Comparison of ENCODE assay signal across 11 cellular contexts in genomic region chr11:2691991-2692841, GRCh38. TPM values are rescaled to one million over a fixed set of nuclear protein-coding genes. Genes with fewer than 3 reads are reported as not detected.
DNase-seq lines count a peak whose midpoint lies in the region; ATAC-seq and TF ChIP-seq lines count a peak whose summit lies in the region.
"Had no signal": no experiment of that assay in that cellular context is flagged by ENCODE, and none has a peak within 500 bp of the region (broad histone marks: within the 10 kb centered on the region; RNA-seq: fewer than 3 reads in every experiment).

No MANE protein-coding gene starts in this region.

- no peak overlapping the region for H3K4me3 Mint-ChIP-seq in activated T-cell treated with anti-CD3 and anti-CD28 coated beads, Interleukin-2, amount 50 U/mL, for 4 hours

- H3K4me3 ChIP-seq in thyroid gland (replicated peaks in 1 of 3): no peak overlapping the region
- H3K4me3 ChIP-seq: gastroesophageal sphincter had no signal

- no peak for ATAC-seq in activated T-cell treated with anti-CD3 and anti-CD28 coated beads, Interleukin-2, amount 50 U/mL, for 4 hours
- ATAC-seq in HG03432 (IDR thresholded peaks at IDR 0.05; ENCODE audit: unreplicated experiment): no peak
- ATAC-seq: gastroesophageal sphincter, Panc1 had no signal

- H3K4me1 Mint-ChIP-seq in activated T-cell treated with anti-CD3 and anti-CD28 coated beads, Interleukin-2, amount 50 U/mL, for 4 hours (ENCODE audit: low read depth): no peaks in the 10 kb centered on the region

- H3K27me3 ChIP-seq in thyroid gland: no peaks in the 10 kb centered on the region
- H3K27me3 ChIP-seq: gastroesophageal sphincter had no signal

- TF ChIP-seq POLR2A in thyroid gland (IDR thresholded peaks at IDR 0.05): no peak

- TF ChIP-seq CTCF in thyroid gland (IDR thresholded peaks at IDR 0.05): peak in 3 of 6 experiments; percentile 38 to 40 (median 39)

- 75 to 87% methylated on average over 3 of the region's 3 CpGs for WGBS in thyroid gland, 2 donors

- H3K27me3 Mint-ChIP-seq in activated T-cell treated with anti-CD3 and anti-CD28 coated beads, Interleukin-2, amount 50 U/mL, for 4 hours (ENCODE audit: low read depth): no peaks in the 10 kb centered on the region

- H3K27ac ChIP-seq in thyroid gland: peak overlapping the region in 1 of 3 donors; percentile 20
- H3K27ac ChIP-seq: C4-2B, gastroesophageal sphincter had no signal

- DNase-seq in activated T-cell treated with anti-CD3 and anti-CD28 coated beads, Interleukin-2, amount 50 U/mL, for 1 hour: peak; percentile 8
- DNase-seq in activated T-cell treated with anti-CD3 and anti-CD28 coated beads, Interleukin-2, amount 50 U/mL, for 4 hours: no peak
- DNase-seq in NCI-H526 treated with DMSO at 0.1 percent for 48 hours (lab: John Stamatoyannopoulos, UW) (peak; percentile 62), glomerular visceral epithelial cell (ENCODE audit: extremely low spot score) (peak; percentile 28), thyroid gland (peak; percentile 31 to 41), DMS79 treated with DMSO at 0.1 percent for 48 hours (lab: John Stamatoyannopoulos, UW) (no peak), putamen (ENCODE audit: low spot score) (no peak)

- no peaks in the 10 kb centered on the region for H3K36me3 ChIP-seq in thyroid gland
- H3K36me3 ChIP-seq: gastroesophageal sphincter had no signal

- H3K9me3 Mint-ChIP-seq in activated T-cell treated with anti-CD3 and anti-CD28 coated beads, Interleukin-2, amount 50 U/mL, for 4 hours: no peaks in the 10 kb centered on the region

- peaks cover 8 to 27% of the 10 kb centered on the region in 2 donors for H3K4me1 ChIP-seq in thyroid gland

- H3K9me3 ChIP-seq in thyroid gland: no peaks in the 10 kb centered on the region
- H3K9me3 ChIP-seq: gastroesophageal sphincter had no signal

- intact Hi-C loops in thyroid gland (cut with DNase I): no loop called here

- peaks cover 4% of the 10 kb centered on the region for H3K36me3 Mint-ChIP-seq in activated T-cell treated with anti-CD3 and anti-CD28 coated beads, Interleukin-2, amount 50 U/mL, for 4 hours (ENCODE audit: insufficient read depth)

RNA-seq across cellular contexts. Expression of gene KCNQ1OT1, which starts 7.6 kb away (rescaled TPM):
- total RNA-seq in activated T-cell treated with anti-CD3 and anti-CD28 coated beads, Interleukin-2, amount 50 U/mL, for 4 hours: under 1 TPM; 0.18 to 0.20 (median 0.19) TPM
- total RNA-seq in thyroid gland: 1 to 10 TPM; 2.0 to 4.1 (median 3.2) TPM

Comparison
In these comparisons a context has a peak if more than half of its experiments do, and no peak if none do; other contexts are left out.
1. DNase-seq: peak in activated T-cell treated with anti-CD3 and anti-CD28 coated beads, Interleukin-2, amount 50 U/mL, for 1 hour (single experiment), NCI-H526 treated with DMSO at 0.1 percent for 48 hours (single experiment), glomerular visceral epithelial cell (single experiment) and thyroid gland (2 of 2); none in activated T-cell treated with anti-CD3 and anti-CD28 coated beads, Interleukin-2, amount 50 U/mL, for 4 hours (single experiment), DMS79 treated with DMSO at 0.1 percent for 48 hours (single experiment) and putamen (single experiment).